Comparison of ENCODE assay signal across 27 cellular contexts in the genomic region with DNA sequence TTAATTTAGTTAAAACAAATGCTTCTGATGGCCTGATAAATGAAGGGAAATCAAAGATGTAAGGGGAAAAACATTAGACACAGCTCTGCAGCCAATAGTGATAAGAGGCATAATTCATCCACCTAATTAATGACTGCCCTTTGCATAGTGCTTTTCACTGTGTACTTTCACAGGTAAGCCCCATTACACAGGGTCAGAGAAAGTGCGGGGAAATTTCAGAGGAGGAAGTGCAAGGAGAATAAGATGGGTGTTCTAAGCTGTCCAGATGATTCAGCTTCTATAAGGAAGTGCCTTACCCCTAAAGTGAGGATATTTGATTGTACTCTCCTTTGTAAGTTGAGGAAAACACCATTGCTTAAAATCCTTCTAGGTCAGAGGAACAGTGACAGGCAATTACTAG.
DNase-seq lines count a peak whose midpoint lies in the region; ATAC-seq and TF ChIP-seq lines count a peak whose summit lies in the region.
"Had no signal": no experiment of that assay in that cellular context is flagged by ENCODE, and none has a peak within 500 bp of the region (broad histone marks: within the 10 kb centered on the region; RNA-seq: fewer than 3 reads in every experiment).

No MANE protein-coding gene starts in this region.

- no peaks in the 10 kb centered on the region for H3K27me3 Mint-ChIP-seq in progenitor cell of endocrine pancreas
- H3K27me3 Mint-ChIP-seq: activated naive CD4-positive, alpha-beta T cell treated with anti-CD3 and anti-CD28 coated beads, Interleukin-2, amount 50 U/mL, for 24 hours had no signal

- peaks cover 14% of the 10 kb centered on the region; the same call in 1 of the 2 replicates for H3K27me3 ChIP-seq in OCI-LY3 (ENCODE audit: low read depth, low read length)
- H3K27me3 ChIP-seq: neutrophil, thyroid gland had no signal

- H3K4me1 Mint-ChIP-seq in progenitor cell of endocrine pancreas (ENCODE audit: low read depth), result peaks cover 20% of the 10 kb centered on the region
- H3K4me1 Mint-ChIP-seq: activated B cell treated with CpG ODN at 0.5 μM for 24 hours; activated naive CD4-positive, alpha-beta T cell treated with anti-CD3 and anti-CD28 coated beads, Interleukin-2, amount 50 U/mL, for 24 hours; activated T-helper 17 cell treated with anti-CD3 and anti-CD28 coated beads, Interleukin-2, amount 50 U/mL, for 72 hours; CD4-positive, CD25-positive, alpha-beta regulatory T cell had no signal

- H3K27ac Mint-ChIP-seq in progenitor cell of endocrine pancreas, result peak overlapping the region; percentile 65
- H3K27ac Mint-ChIP-seq: activated B cell treated with CpG ODN at 0.5 μM for 24 hours; activated naive CD4-positive, alpha-beta T cell treated with anti-CD3 and anti-CD28 coated beads, Interleukin-2, amount 50 U/mL, for 24 hours; activated T-helper 17 cell treated with anti-CD3 and anti-CD28 coated beads, Interleukin-2, amount 50 U/mL, for 72 hours; CD4-positive, CD25-positive, alpha-beta regulatory T cell; IgD-negative memory B cell; stimulated activated naive CD8-positive, alpha-beta T cell treated with anti-CD3 and anti-CD28 coated beads, Interleukin-15, amount 100 ng/mL, for 72 hours had no signal

- no peaks in the 10 kb centered on the region for H4K20me1 ChIP-seq in OCI-LY3 (ENCODE audit: insufficient read depth, low read length)

- H3K36me3 ChIP-seq in OCI-LY3 (replicated peaks; ENCODE audit: low read depth, low read length), result no peaks in the 10 kb centered on the region
- H3K36me3 ChIP-seq: neutrophil, thyroid gland had no signal

- H3K27ac ChIP-seq in OCI-LY3 (ENCODE audit: low read length), result no peak overlapping the region
- H3K27ac ChIP-seq: 22Rv1, neutrophil, thyroid gland had no signal

- H3K9ac ChIP-seq in OCI-LY3 (ENCODE audit: low read length), result no peak overlapping the region

- DNase-seq in NCI-H1417 (lab: John Stamatoyannopoulos, UW), result peak in 2 of 3 experiments; percentile 10 to 33
- DNase-seq in NCI-H1417 treated with DMSO at 0.1 percent for 48 hours (lab: John Stamatoyannopoulos, UW), result no peak
- DNase-seq in left colon, result no peak
- no peak for DNase-seq in progenitor cell of endocrine pancreas (ENCODE audit: low spot score, unreplicated experiment)
- DNase-seq in NCI-H128 (lab: John Stamatoyannopoulos, UW; ENCODE audit: unreplicated experiment), result no peak
- no peak for DNase-seq in NCI-H2227 (lab: John Stamatoyannopoulos, UW; ENCODE audit: unreplicated experiment)
- DNase-seq: activated B cell treated with CpG ODN at 0.5 μM for 24 hours; activated CD4-positive, alpha-beta T cell treated with anti-CD3 and anti-CD28 coated beads, Interleukin-2, amount 50 U/mL, for 4 hours; amygdala; CD4-positive, CD25-positive, alpha-beta regulatory T cell; effector CD4-positive, alpha-beta T cell; glutamatergic neuron; GOT3; NCI-H1092 treated with DMSO at 0.1 percent for 48 hours; NCI-H226; NCI-H748 treated with DMSO at 0.1 percent for 48 hours; PC-3; SHP77; stimulated activated naive CD8-positive, alpha-beta T cell treated with anti-CD3 and anti-CD28 coated beads, Interleukin-15, amount 100 ng/mL, for 72 hours; thyroid gland had no signal

- H3K4me3 Mint-ChIP-seq in progenitor cell of endocrine pancreas (ENCODE audit: low read depth), result no peak overlapping the region
- H3K4me3 Mint-ChIP-seq: activated B cell treated with CpG ODN at 0.5 μM for 24 hours; activated naive CD4-positive, alpha-beta T cell treated with anti-CD3 and anti-CD28 coated beads, Interleukin-2, amount 50 U/mL, for 24 hours; activated T-helper 17 cell treated with anti-CD3 and anti-CD28 coated beads, Interleukin-2, amount 50 U/mL, for 72 hours; CD4-positive, CD25-positive, alpha-beta regulatory T cell; IgD-negative memory B cell; stimulated activated naive CD8-positive, alpha-beta T cell treated with anti-CD3 and anti-CD28 coated beads, Interleukin-15, amount 100 ng/mL, for 72 hours had no signal

- H3K79me2 ChIP-seq in OCI-LY3 (ENCODE audit: low read length), result no peaks in the 10 kb centered on the region

- peaks cover 12% of the 10 kb centered on the region for H3K36me3 Mint-ChIP-seq in progenitor cell of endocrine pancreas (ENCODE audit: insufficient read depth)
- H3K36me3 Mint-ChIP-seq: activated naive CD4-positive, alpha-beta T cell treated with anti-CD3 and anti-CD28 coated beads, Interleukin-2, amount 50 U/mL, for 24 hours; CD4-positive, CD25-positive, alpha-beta regulatory T cell; IgD-negative memory B cell had no signal

- ATAC-seq in left colon (peak; percentile 88), HG02763 (IDR thresholded peaks at IDR 0.05; ENCODE audit: unreplicated experiment) (no peak)
- ATAC-seq: activated T-helper 17 cell treated with anti-CD3 and anti-CD28 coated beads, Interleukin-2, amount 50 U/mL, for 72 hours; PC-3; stimulated activated naive CD8-positive, alpha-beta T cell treated with anti-CD3 and anti-CD28 coated beads, Interleukin-15, amount 100 ng/mL, for 72 hours had no signal

- intact Hi-C loops in left colon (cut with DNase I, micrococcal nuclease), result no loop called here

- TF ChIP-seq CTCF in OCI-LY3 (IDR thresholded peaks at IDR 0.05; ENCODE audit: low read depth, low read length) (no peak), progenitor cell of endocrine pancreas (IDR thresholded peaks at IDR 0.05; ENCODE audit: unreplicated experiment) (no peak)

- no peaks in the 10 kb centered on the region for H3K9me3 ChIP-seq in OCI-LY3 (ENCODE audit: insufficient read depth, low read length)
- H3K9me3 ChIP-seq: neutrophil, thyroid gland had no signal

- peaks cover 11% of the 10 kb centered on the region for H3K4me1 ChIP-seq in OCI-LY3 (ENCODE audit: low read length)
- H3K4me1 ChIP-seq: thyroid gland had no signal

- no peak overlapping the region for H3K4me3 ChIP-seq in OCI-LY3 (ENCODE audit: low read length)
- H3K4me3 ChIP-seq: thyroid gland had no signal

- H2AFZ ChIP-seq in OCI-LY3 (ENCODE audit: low read depth, low read length), result peak overlapping the region; percentile 55; the same call in 1 of the 2 replicates

- peak overlapping the region; percentile 50 for H3K4me2 ChIP-seq in OCI-LY3 (ENCODE audit: low read length)

- no peaks in the 10 kb centered on the region for H3K9me3 Mint-ChIP-seq in progenitor cell of endocrine pancreas (ENCODE audit: low read depth)
- H3K9me3 Mint-ChIP-seq: activated B cell treated with CpG ODN at 0.5 μM for 24 hours; activated naive CD4-positive, alpha-beta T cell treated with anti-CD3 and anti-CD28 coated beads, Interleukin-2, amount 50 U/mL, for 24 hours; activated T-helper 17 cell treated with anti-CD3 and anti-CD28 coated beads, Interleukin-2, amount 50 U/mL, for 72 hours; CD4-positive, CD25-positive, alpha-beta regulatory T cell; IgD-negative memory B cell; stimulated activated naive CD8-positive, alpha-beta T cell treated with anti-CD3 and anti-CD28 coated beads, Interleukin-15, amount 100 ng/mL, for 72 hours had no signal

Comparison
In these comparisons a context has a peak if more than half of its experiments do, and no peak if none do; other contexts are left out.
1. DNase-seq: peak in NCI-H1417 (2 of 3); none in NCI-H1417 treated with DMSO at 0.1 percent for 48 hours (single experiment), left colon (0 of 2), progenitor cell of endocrine pancreas (single experiment), NCI-H128 (single experiment) and NCI-H2227 (single experiment).